In genomic region chr1:27574871-27575831, GRCh38 we compare ENCODE assay signal across 8 cellular contexts. TPM values are rescaled to one million over a fixed set of nuclear protein-coding genes. Genes with fewer than 3 reads are reported as not detected.
DNase-seq lines count a peak whose midpoint lies in the region; ATAC-seq, FAIRE-seq and TF ChIP-seq lines count a peak whose summit lies in the region.

No MANE protein-coding gene starts in this region.

- BruUV-seq in endothelial cell of umbilical vein (replicated peaks; lab: Mats Ljungman, UMichigan): no TSS peak

- dilution Hi-C loops in endothelial cell of umbilical vein (cut with MboI; ENCODE audit: extremely low pct_ligation_motif_present, low sequenced_read_pairs): loop anchor here (25.0 kb wide), 1 partner anchor 163 kb away; no protein-coding TSS in a partner anchor

- FAIRE-seq in endothelial cell of umbilical vein (lab: Jason Lieb, UNC): peak; percentile 83

- H3K27ac ChIP-seq in endothelial cell of umbilical vein (ENCODE audit: insufficient read depth, low read depth, low read length) (peak overlapping the region; percentile 66), urinary bladder (ENCODE audit: low read depth) (peak overlapping the region; percentile 86)

- H3K4me1 Mint-ChIP-seq in mesothelial cell of epicardium: peaks cover 47% of the 10 kb centered on the region

- peaks cover 27% of the 10 kb centered on the region for H3K4me1 ChIP-seq in endothelial cell of umbilical vein (ENCODE audit: control insufficient read depth, extremely low read depth, insufficient read depth, low read length)
- H3K4me1 ChIP-seq in urinary bladder (ENCODE audit: insufficient read depth): no peaks in the 10 kb centered on the region

- no peak for TF ChIP-seq POLR2A in endothelial cell of umbilical vein (IDR thresholded peaks at IDR 0.05; ENCODE audit: low read depth, low read length)

- H2AFZ ChIP-seq in endothelial cell of umbilical vein (ENCODE audit: low read depth, low read length): no peak overlapping the region

- POLR2A ChIA-PET in endothelial cell of umbilical vein (lab: Charles Lee): interaction anchor here (0.8 kb wide), 2 partner anchors 18 to 24 kb away, joined by 3 read pairs; no protein-coding TSS in a partner anchor

- H3K27ac Mint-ChIP-seq in mesothelial cell of epicardium: peak overlapping the region; percentile 95

- no peaks in the 10 kb centered on the region for H3K9me1 ChIP-seq in endothelial cell of umbilical vein (replicated peaks; ENCODE audit: control insufficient read depth, extremely low read depth, insufficient read depth, low read length)

- ATAC-seq in HG03520 (IDR thresholded peaks at IDR 0.05; ENCODE audit: unreplicated experiment): no peak

- intact Hi-C loops in endothelial cell of umbilical vein (cut with micrococcal nuclease): loop anchor here (1.0 kb wide), 2 partner anchors 18 to 24 kb away; no protein-coding TSS in a partner anchor

- WGBS in urinary bladder: 6% methylated on average over 83 of the region's 83 CpGs

- CTCF ChIA-PET in endothelial cell of umbilical vein (lab: Charles Lee): interaction anchor here (0.7 to 3.5 kb wide), 17 partner anchors 9 to 209 kb away, joined by 3 to 60 read pairs (median 4); partner anchors contain the start of gene AHDC1

- H3K4me3 Mint-ChIP-seq in mesothelial cell of epicardium: peak overlapping the region; percentile 41

- H3K9me3 Mint-ChIP-seq in mesothelial cell of epicardium: no peaks in the 10 kb centered on the region

- H3K4me3 ChIP-seq in endothelial cell of umbilical vein (replicated peaks in 1 of 3; ENCODE audit: insufficient read depth in 1 of 3, low read depth in 1 of 3, low read length in 3 of 3): peak overlapping the region in 1 of 3 experiments; percentile 7
- peak overlapping the region; percentile 45 for H3K4me3 ChIP-seq in urinary bladder (ENCODE audit: low read depth, low read length)

- no peak overlapping the region for H3K9ac ChIP-seq in endothelial cell of umbilical vein (replicated peaks; ENCODE audit: extremely low read depth, insufficient read depth, low read length)

- H3K79me2 ChIP-seq in endothelial cell of umbilical vein (ENCODE audit: control insufficient read depth, insufficient read depth, low read length): peaks cover 5% of the 10 kb centered on the region

- peak overlapping the region; percentile 51 for H3K4me2 ChIP-seq in endothelial cell of umbilical vein (ENCODE audit: insufficient read depth, low read length)

- no peaks in the 10 kb centered on the region for H4K20me1 ChIP-seq in endothelial cell of umbilical vein (replicated peaks; ENCODE audit: control insufficient read depth, extremely low read depth, insufficient read depth, low read length)

- no peaks in the 10 kb centered on the region for H3K27me3 Mint-ChIP-seq in mesothelial cell of epicardium (ENCODE audit: low read depth)

- DNase-seq in GM04504 (ENCODE audit: low read depth): peak; percentile 76
- DNase-seq in NCI-H526 (lab: John Stamatoyannopoulos, UW): peak; percentile 37 to 82
- DNase-seq in endothelial cell of umbilical vein (ENCODE audit: low read depth, low spot score): peak; percentile 74
- DNase-seq in mesothelial cell of epicardium (ENCODE audit: low spot score in 2 of 2, unreplicated experiment in 2 of 2): peak; percentile 73 to 84
- DNase-seq in RPMI8226: no peak
- DNase-seq in effector CD8-positive, alpha-beta T cell (lab: John Stamatoyannopoulos, UW): no peak

- H3K9me3 ChIP-seq in endothelial cell of umbilical vein (replicated peaks; ENCODE audit: control insufficient read depth, insufficient read depth, low read length): no peaks in the 10 kb centered on the region

- H3K27me3 ChIP-seq in endothelial cell of umbilical vein (ENCODE audit: control insufficient read depth in 2 of 2, insufficient read depth in 2 of 2, low read length in 2 of 2): no peaks in the 10 kb centered on the region

- peak; percentile 54 to 62 for TF ChIP-seq CTCF in endothelial cell of umbilical vein (IDR thresholded peaks at IDR 0.05; ENCODE audit: extremely low read depth in 1 of 2, insufficient read depth in 1 of 2, low read depth in 1 of 2, low read length in 2 of 2)
- no peak for TF ChIP-seq CTCF in mesothelial cell of epicardium (IDR thresholded peaks at IDR 0.05; ENCODE audit: unreplicated experiment)

- H3K36me3 ChIP-seq in endothelial cell of umbilical vein (ENCODE audit: control insufficient read depth in 2 of 2, extremely low read depth in 1 of 2, insufficient read depth in 2 of 2, low read length in 2 of 2): no peaks in the 10 kb centered on the region
- H3K36me3 ChIP-seq in urinary bladder (ENCODE audit: insufficient read depth): no peaks in the 10 kb centered on the region

- H3K36me3 Mint-ChIP-seq in mesothelial cell of epicardium: no peaks in the 10 kb centered on the region

TF ChIP-seq in endothelial cell of umbilical vein, 7 proteins besides CTCF, POLR2A, EP300 and RAD21:
- TF ChIP-seq POLR2AphosphoS5 (IDR thresholded peaks at IDR 0.05; ENCODE audit: insufficient read depth, low read depth, low read length): peak; percentile 75
- TF ChIP-seq GATA2 (IDR thresholded peaks at IDR 0.05; ENCODE audit: insufficient read depth, insufficient read length, low read depth, low read length): no peak
TF ChIP-seq in endothelial cell of umbilical vein: peak in this region for 1.

RNA-seq across cellular contexts. Expression of gene AHDC1, which starts 28.8 kb away (rescaled TPM):
- total RNA-seq in endothelial cell of umbilical vein (32.1 and 33.0 TPM in 2 replicates), mesothelial cell of epicardium (71.4 to 73.5 TPM (median 72.1 TPM) in 3 replicates), urinary bladder (19.0 TPM)
- polyA plus RNA-seq in endothelial cell of umbilical vein (7.0 and 7.8 TPM in 2 replicates), urinary bladder (44.8 TPM)
- 5.9 and 7.2 TPM in 2 replicates for polyA plus RNA-seq in endothelial cell of umbilical vein (2011; cell fraction: cytosol; rRNA removed)
- 17.1 and 18.6 TPM in 2 replicates for polyA plus RNA-seq in endothelial cell of umbilical vein (2011; cell fraction: nucleus; rRNA removed)
- polyA plus RNA-seq in endothelial cell of umbilical vein (2012): 10.8 and 13.3 TPM in 2 replicates
- polyA minus RNA-seq in endothelial cell of umbilical vein: 10.8 and 13.8 TPM in 2 replicates
- polyA minus RNA-seq in endothelial cell of umbilical vein (2011; cell fraction: cytosol; rRNA and poly(A)+ RNA removed): 4.2 TPM
- 7.6 and 14.5 TPM in 2 replicates for polyA minus RNA-seq in endothelial cell of umbilical vein (2011; cell fraction: nucleus; rRNA and poly(A)+ RNA removed)

RNA-seq across cellular contexts. Expression of gene FGR, which starts 59.8 kb away (rescaled TPM):
- total RNA-seq in endothelial cell of umbilical vein (not detected in 2 replicates), mesothelial cell of epicardium (0.11 to 0.53 TPM (median 0.20 TPM) in 3 replicates), urinary bladder (3.4 TPM)
- polyA plus RNA-seq in endothelial cell of umbilical vein (0.16 and 0.18 TPM in 2 replicates), urinary bladder (15.8 TPM)
- polyA plus RNA-seq in endothelial cell of umbilical vein (2011; cell fraction: cytosol; rRNA removed): 0.07 and 0.08 TPM in 2 replicates
- 0.20 and 0.55 TPM in 2 replicates for polyA plus RNA-seq in endothelial cell of umbilical vein (2011; cell fraction: nucleus; rRNA removed)
- polyA plus RNA-seq in endothelial cell of umbilical vein (2012): not detected in 2 replicates
- polyA minus RNA-seq in endothelial cell of umbilical vein: 0.13 TPM in 1 of 2 replicates, not detected in the other
- not detected for polyA minus RNA-seq in endothelial cell of umbilical vein (2011; cell fraction: cytosol; rRNA and poly(A)+ RNA removed)
- not detected in 2 replicates for polyA minus RNA-seq in endothelial cell of umbilical vein (2011; cell fraction: nucleus; rRNA and poly(A)+ RNA removed)

Comparison
In these comparisons a context has a peak if more than half of its experiments do, and no peak if none do; other contexts are left out.
1. DNase-seq: peak in GM04504 (single experiment), NCI-H526 (2 of 2), endothelial cell of umbilical vein (single experiment) and mesothelial cell of epicardium (2 of 2); none in RPMI8226 (single experiment) and effector CD8-positive, alpha-beta T cell (single experiment).